In genomic region chr3:10407361-10407760, GRCh38 we compare ENCODE assay signal across 20 cellular contexts.
DNase-seq lines count a peak whose midpoint lies in the region; ATAC-seq, FAIRE-seq and TF ChIP-seq lines count a peak whose summit lies in the region.
"Had no signal": no experiment of that assay in that cellular context is flagged by ENCODE, and none has a peak within 500 bp of the region (broad histone marks: within the 10 kb centered on the region; RNA-seq: fewer than 3 reads in every experiment).

No MANE protein-coding gene starts in this region.

- intact Hi-C loops in K562 (cut with micrococcal nuclease), result loop anchor here (5.0 kb wide), 1 partner anchor 70 kb away; no protein-coding TSS in a partner anchor

- BruUV-seq in K562 (replicated peaks; lab: Mats Ljungman, UMichigan), result no TSS peak

- H3K14ac ChIP-seq in neuronal stem cell (ENCODE audit: low read length), result no peak overlapping the region

- no peak for TF ChIP-seq RAD21 in K562 (CRISPR knock-in tag; conservative IDR thresholded peaks at IDR 0.05 in 1 of 2, IDR thresholded peaks at IDR 0.05 in 1 of 2)

- H3K36me3 Mint-ChIP-seq in GM23338 (ENCODE audit: low read depth), result no peaks in the 10 kb centered on the region
- H3K36me3 Mint-ChIP-seq in natural killer cell treated with Interleukin-12 subunit alpha and Interleukin-12 subunit beta and Interleukin-15 and Interleukin-18, amount 100 ng/mL, for 72 hours, result no peaks in the 10 kb centered on the region
- H3K36me3 Mint-ChIP-seq: CD4-positive, CD25-positive, alpha-beta regulatory T cell; CD8-positive, alpha-beta T cell had no signal

- H3K4me3 ChIP-seq in GM23338 (no peak overlapping the region), K562 (no peak overlapping the region), neuronal stem cell (ENCODE audit: low read length in 2 of 2) (no peak overlapping the region)
- H3K4me3 ChIP-seq: GM12878 had no signal

- H3K9me2 ChIP-seq in GM23338 (ENCODE audit: insufficient read depth), result no peaks in the 10 kb centered on the region

- no peaks in the 10 kb centered on the region for H3F3A ChIP-seq in GM23338 (replicated peaks; ENCODE audit: low read depth)

- H3K4me1 ChIP-seq in GM23338 (ENCODE audit: insufficient read depth) (no peaks in the 10 kb centered on the region), K562 (replicated peaks in 1 of 2; ENCODE audit: control insufficient read depth in 2 of 2, insufficient read depth in 2 of 2, low read length in 2 of 2) (no peaks in the 10 kb centered on the region; a peak in 1 of 5 replicates), neuronal stem cell (ENCODE audit: control insufficient read depth in 2 of 2, insufficient read depth in 1 of 2, low read depth in 1 of 2, low read length in 2 of 2) (no peaks in the 10 kb centered on the region)

- ATAC-seq in GM23338 (no peak), K562 (peak; percentile 23; the same call in 2 of the 3 replicates), GM19455 (IDR thresholded peaks at IDR 0.05; ENCODE audit: unreplicated experiment) (no peak)
- no peak for ATAC-seq in natural killer cell treated with Interleukin-12 subunit alpha and Interleukin-12 subunit beta and Interleukin-15 and Interleukin-18, amount 100 ng/mL, for 72 hours
- ATAC-seq: CD8-positive, alpha-beta T cell; GM12878 had no signal

- no peak overlapping the region for H3K4me3 Mint-ChIP-seq in GM23338
- H3K4me3 Mint-ChIP-seq in natural killer cell treated with Interleukin-12 subunit alpha and Interleukin-12 subunit beta and Interleukin-15 and Interleukin-18, amount 100 ng/mL, for 72 hours, result no peak overlapping the region
- H3K4me3 Mint-ChIP-seq: CD4-positive, CD25-positive, alpha-beta regulatory T cell; CD8-positive, alpha-beta T cell had no signal

- no peak overlapping the region for H2AFZ ChIP-seq in GM23338
- no peak overlapping the region for H2AFZ ChIP-seq in K562 (ENCODE audit: low read depth, low read length)
- no peak overlapping the region for H2AFZ ChIP-seq in neuronal stem cell (ENCODE audit: low read length)

- H3K79me1 ChIP-seq in neuronal stem cell (ENCODE audit: low read depth, low read length), result no peaks in the 10 kb centered on the region

- H3K36me3 ChIP-seq in GM23338 (ENCODE audit: insufficient read depth) (no peaks in the 10 kb centered on the region), K562 (ENCODE audit: control insufficient read depth, insufficient read depth, low read length) (no peaks in the 10 kb centered on the region), neuronal stem cell (replicated peaks in 1 of 2; ENCODE audit: control insufficient read depth in 2 of 2, insufficient read depth in 2 of 2, low read length in 2 of 2) (no peaks in the 10 kb centered on the region)

- H3K27me3 ChIP-seq in GM23338 (ENCODE audit: insufficient read depth) (no peaks in the 10 kb centered on the region), K562 (ENCODE audit: control insufficient read depth in 2 of 2, insufficient read depth in 2 of 2, low read length in 2 of 2) (peaks cover 14 to 64% of the 10 kb centered on the region in 2 experiments; a peak in 4 of 5 replicates), neuronal stem cell (ENCODE audit: control insufficient read depth in 3 of 3, insufficient read depth in 3 of 3, low read depth in 1 of 3, low read length in 3 of 3) (peaks cover 0 to 38% (median 0%) of the 10 kb centered on the region in 3 experiments)

- no peak overlapping the region for H2BK12ac ChIP-seq in neuronal stem cell (ENCODE audit: low read length)

- H3K27ac Mint-ChIP-seq in GM23338, result peak overlapping the region; percentile 60
- no peak overlapping the region for H3K27ac Mint-ChIP-seq in natural killer cell treated with Interleukin-12 subunit alpha and Interleukin-12 subunit beta and Interleukin-15 and Interleukin-18, amount 100 ng/mL, for 72 hours
- H3K27ac Mint-ChIP-seq: CD8-positive, alpha-beta T cell had no signal

- H4K91ac ChIP-seq in neuronal stem cell (ENCODE audit: low read depth, low read length, poor library complexity), result no peak overlapping the region

- no peak overlapping the region for H3K18ac ChIP-seq in neuronal stem cell (ENCODE audit: low read length)

- TF ChIP-seq EP300 in K562 (IDR thresholded peaks at IDR 0.05; ENCODE audit: low read length), result no peak

- H2BK5ac ChIP-seq in neuronal stem cell (ENCODE audit: low read length), result no peak overlapping the region

- H3K79me2 ChIP-seq in GM23338 (replicated peaks; ENCODE audit: insufficient read depth) (no peaks in the 10 kb centered on the region), K562 (ENCODE audit: control insufficient read depth, insufficient read depth, low read length) (no peaks in the 10 kb centered on the region)

- H3K4ac ChIP-seq in neuronal stem cell (ENCODE audit: low read length), result no peak overlapping the region

- CTCF ChIA-PET in K562 (lab: Yijun Ruan, JAX; ENCODE audit: low intra/inter-chr PET ratio), result no interaction called here

- FAIRE-seq in K562 (lab: Jason Lieb, UNC), result no peak
- FAIRE-seq: D721Med, GM12878, GM18507, H1 had no signal

- H3K4me2 ChIP-seq in GM23338 (no peak overlapping the region), K562 (ENCODE audit: insufficient read depth, low read length) (no peak overlapping the region), neuronal stem cell (ENCODE audit: insufficient read depth, low read length, poor library complexity, severe bottlenecking) (no peak overlapping the region)

- peaks cover 3% of the 10 kb centered on the region for H3K27me3 Mint-ChIP-seq in GM23338 (ENCODE audit: insufficient read depth, low read depth, poor library complexity)
- H3K27me3 Mint-ChIP-seq in natural killer cell treated with Interleukin-12 subunit alpha and Interleukin-12 subunit beta and Interleukin-15 and Interleukin-18, amount 100 ng/mL, for 72 hours, result no peaks in the 10 kb centered on the region
- H3K27me3 Mint-ChIP-seq: CD4-positive, CD25-positive, alpha-beta regulatory T cell had no signal

- H4K20me1 ChIP-seq in GM23338 (replicated peaks; ENCODE audit: insufficient read depth) (no peaks in the 10 kb centered on the region), K562 (replicated peaks; ENCODE audit: control insufficient read depth, insufficient read depth, low read length) (peaks cover 2% of the 10 kb centered on the region; the same call in 1 of the 2 replicates)

- no peaks in the 10 kb centered on the region; the same call in 2 of the 3 replicates for H3K9me3 Mint-ChIP-seq in GM23338
- H3K9me3 Mint-ChIP-seq in natural killer cell treated with Interleukin-12 subunit alpha and Interleukin-12 subunit beta and Interleukin-15 and Interleukin-18, amount 100 ng/mL, for 72 hours, result no peaks in the 10 kb centered on the region
- H3K9me3 Mint-ChIP-seq: CD4-positive, CD25-positive, alpha-beta regulatory T cell; CD8-positive, alpha-beta T cell had no signal

- H3K23ac ChIP-seq in neuronal stem cell (ENCODE audit: low read depth, low read length, poor library complexity), result no peak overlapping the region

- in situ Hi-C loops in K562 (cut with MboI), result no loop called here

- H2AK5ac ChIP-seq in neuronal stem cell (ENCODE audit: low read depth, low read length), result peak overlapping the region; percentile 9

- H3K9ac ChIP-seq in K562 (ENCODE audit: insufficient read depth in 1 of 2, low read depth in 2 of 2, low read length in 2 of 2), result peak overlapping the region in 1 of 2 experiments; percentile 44; a peak in 1 of 4 replicates
- no peak overlapping the region for H3K9ac ChIP-seq in neuronal stem cell (ENCODE audit: low read depth, low read length, poor library complexity)

- WGBS in K562 (ENCODE audit: insufficient coverage, low coverage, missing lambda C conversion rate), result 15% methylated on average over 8 of the region's 8 CpGs
- WGBS in neuronal stem cell (ENCODE audit: extremely low coverage in 2 of 2, insufficient read length in 2 of 2, insufficient replicate concordance in 1 of 2), 2 donors, result no CpG with 5 or more reads among the region's 8 CpGs

- TF ChIP-seq CTCF in GM23338 (conservative IDR thresholded peaks at IDR 0.05; ENCODE audit: low read depth in 2 of 2) (no peak), K562 (IDR thresholded peaks at IDR 0.05 in 2 of 3, conservative IDR thresholded peaks at IDR 0.05 in 1 of 3; ENCODE audit: insufficient read depth in 2 of 3, low read depth in 1 of 3, low read length in 3 of 3) (no peak)

- DNase-seq in GM23338 (ENCODE audit: low spot score) (no peak), K562 (ENCODE audit: extremely low read depth in 1 of 4, low spot score in 3 of 4) (no peak), neuronal stem cell (ENCODE audit: low spot score) (no peak)
- DNase-seq in natural killer cell treated with Interleukin-12 subunit alpha and Interleukin-12 subunit beta and Interleukin-15 and Interleukin-18, amount 100 ng/mL, for 72 hours (ENCODE audit: low spot score), result no peak
- DNase-seq in stimulated activated naive CD4-positive, alpha-beta T cell (lab: John Stamatoyannopoulos, UW), result no peak
- DNase-seq: 8988T; CD4-positive, CD25-positive, alpha-beta regulatory T cell; CD8-positive, alpha-beta T cell; DMS 273 treated with DMSO at 0.1 percent for 48 hours; DMS79; EL; GDM1; H7; HCEC 1CT had no signal

- H3K9me3 ChIP-seq in K562 (replicated peaks; ENCODE audit: control insufficient read depth, insufficient read depth, low read depth, low read length) (no peaks in the 10 kb centered on the region), neuronal stem cell (replicated peaks in 1 of 2; ENCODE audit: control insufficient read depth in 2 of 2, insufficient read depth in 1 of 2, low read depth in 1 of 2, low read length in 2 of 2) (no peaks in the 10 kb centered on the region)

- no peak overlapping the region for H4K8ac ChIP-seq in neuronal stem cell (ENCODE audit: low read depth, low read length)

- no peak overlapping the region for H2BK15ac ChIP-seq in neuronal stem cell (ENCODE audit: low read length)

- TF ChIP-seq POLR2A in K562 (conservative IDR thresholded peaks at IDR 0.05), result no peak

- no peak overlapping the region for H3K27ac ChIP-seq in GM23338 (ENCODE audit: low read depth)
- no peak overlapping the region for H3K27ac ChIP-seq in K562 (ENCODE audit: extremely low read depth, low read depth, low read length)
- no peak overlapping the region for H3K27ac ChIP-seq in neuronal stem cell (replicated peaks; ENCODE audit: low read length)
- H3K27ac ChIP-seq: C4-2B had no signal

- POLR2A ChIA-PET in K562 (lab: Yijun Ruan, JAX), result interaction anchor here (0.5 to 1.1 kb wide), 2 partner anchors 11 to 567 kb away, joined by 3 to 5 read pairs; no protein-coding TSS in a partner anchor

- H2BK120ac ChIP-seq in neuronal stem cell (ENCODE audit: low read depth, low read length), result no peak overlapping the region

- no peaks in the 10 kb centered on the region for H3K9me1 ChIP-seq in K562 (ENCODE audit: control insufficient read depth, insufficient read depth, low read length)

- H3K4me1 Mint-ChIP-seq in GM23338, result no peaks in the 10 kb centered on the region
- H3K4me1 Mint-ChIP-seq in natural killer cell treated with Interleukin-12 subunit alpha and Interleukin-12 subunit beta and Interleukin-15 and Interleukin-18, amount 100 ng/mL, for 72 hours (ENCODE audit: low read depth in 2 of 2), result no peaks in the 10 kb centered on the region
- H3K4me1 Mint-ChIP-seq: CD4-positive, CD25-positive, alpha-beta regulatory T cell had no signal

TF ChIP-seq in GM23338, 12 proteins besides CTCF, POLR2A, EP300 and RAD21 (continues in another document):
- TF ChIP-seq ZNF331 (CRISPR knock-in tag; IDR thresholded peaks at IDR 0.05; ENCODE audit: low read depth), result no peak
- TF ChIP-seq NANOG (IDR thresholded peaks at IDR 0.05; ENCODE audit: borderline replicate concordance), result no peak

TF ChIP-seq in K562, 482 proteins besides CTCF, POLR2A, EP300 and RAD21 (continues in another document):
- no peak for TF ChIP-seq ZNF239 (CRISPR knock-in tag; IDR thresholded peaks at IDR 0.05)
- no peak for TF ChIP-seq HMG20A (CRISPR knock-in tag; conservative IDR thresholded peaks at IDR 0.05)
